ENCODE assay signal across 9 cellular contexts in genomic region chr17:76405967-76406647, GRCh38. TPM values are rescaled to one million over a fixed set of nuclear protein-coding genes. Genes with fewer than 3 reads are reported as not detected.
DNase-seq lines count a peak whose midpoint lies in the region; ATAC-seq, FAIRE-seq and TF ChIP-seq lines count a peak whose summit lies in the region.
"Had no signal": no experiment of that assay in that cellular context is flagged by ENCODE, and none has a peak within 500 bp of the region (broad histone marks: within the 10 kb centered on the region; RNA-seq: fewer than 3 reads in every experiment).

No MANE protein-coding gene starts in this region.

- TF ChIP-seq CTCF in BE2C (IDR thresholded peaks at IDR 0.05; ENCODE audit: low read depth, low read length) (no peak; the same call in 1 of the 2 replicates), OCI-LY7 (conservative IDR thresholded peaks at IDR 0.05; ENCODE audit: low read length) (no peak), heart right ventricle (IDR thresholded peaks at IDR 0.05) (no peak), WTC11 (IDR thresholded peaks at IDR 0.05) (no peak)

- H3K27ac Mint-ChIP-seq in WTC11: no peak overlapping the region

- H3K79me2 ChIP-seq in OCI-LY7 (ENCODE audit: insufficient read depth, low read depth, low read length): peaks cover 29% of the 10 kb centered on the region; the same call in 1 of the 2 replicates

- BruUV-seq in OCI-LY7 (replicated peaks; lab: Mats Ljungman, UMichigan): no TSS peak

- no peak overlapping the region for H3K4me3 ChIP-seq in BE2C (ENCODE audit: low read depth, low read length)
- H3K4me3 ChIP-seq in OCI-LY7 (ENCODE audit: low read depth, low read length, poor library complexity, severe bottlenecking): no peak overlapping the region
- H3K4me3 ChIP-seq in heart right ventricle: no peak overlapping the region

- H3K36me3 Mint-ChIP-seq in WTC11: peaks cover 32% of the 10 kb centered on the region

- peaks cover 23% of the 10 kb centered on the region for H3K4me1 ChIP-seq in BE2C
- H3K4me1 ChIP-seq in OCI-LY7 (ENCODE audit: insufficient read depth, low read length, poor library complexity, severe bottlenecking): peaks cover 44% of the 10 kb centered on the region
- H3K4me1 ChIP-seq in heart right ventricle: peaks cover 24 to 87% (median 43%) of the 10 kb centered on the region in 9 donors

- WGBS in heart right ventricle, 2 donors: 32 to 50% methylated on average over 16 of the region's 16 CpGs

- H3K27me3 Mint-ChIP-seq in WTC11 (ENCODE audit: low read depth): no peaks in the 10 kb centered on the region

- peak overlapping the region; percentile 52 for H3K4me2 ChIP-seq in OCI-LY7 (ENCODE audit: low read length)

- no peaks in the 10 kb centered on the region for H3K9me2 ChIP-seq in OCI-LY7 (ENCODE audit: insufficient read depth, low read length)

- H3K27ac ChIP-seq in OCI-LY7 (ENCODE audit: low read depth, low read length, poor library complexity, severe bottlenecking) (peak overlapping the region; percentile 15), heart right ventricle (peak overlapping the region; percentile 6 to 89 (median 66))

- ATAC-seq in heart right ventricle (peak; percentile 47 to 83 (median 76)), WTC11 (no peak)

- H3K4me3 Mint-ChIP-seq in WTC11: no peak overlapping the region

- peaks cover 9% of the 10 kb centered on the region; the same call in 1 of the 2 replicates for H4K20me1 ChIP-seq in OCI-LY7 (ENCODE audit: insufficient read depth, low read length)

- no peak for FAIRE-seq in frontal cortex (lab: Jason Lieb, UNC)

- intact Hi-C loops in OCI-LY7 (cut with micrococcal nuclease; ENCODE audit: unreplicated experiment) (loop anchor here (5.0 kb wide), 1 partner anchor 141 kb away; no protein-coding TSS in a partner anchor), heart right ventricle (cut with DNase I) (loop anchor here in 8 of 10 donors (5.0 to 10.0 kb wide), 6 partner anchors 46 to 301 kb away; partner anchors contain the start of genes RHBDF2 (in 3 of the 8), UBE2O (in 2 of the 8) and EXOC7 (in 1 of the 8))

- DNase-seq in BE2C (peak; percentile 93), NCI-H1092 treated with DMSO at 0.1 percent for 48 hours (lab: John Stamatoyannopoulos, UW) (peak; percentile 87), OCI-LY7 (ENCODE audit: low spot score) (peak; percentile 66), heart right ventricle (peak; percentile 81 to 84), WTC11 (ENCODE audit: low spot score) (no peak), HCEC 1CT (no peak), cerebellar nuclear complex (lab: John Stamatoyannopoulos, UW) (no peak), frontal cortex (ENCODE audit: low spot score in 2 of 2) (no peak)
- DNase-seq: NCI-H1048 had no signal

- no peak overlapping the region for H2AFZ ChIP-seq in OCI-LY7 (ENCODE audit: low read length)

- CTCF ChIA-PET in OCI-LY7 (lab: Charles Lee; ENCODE audit: unreplicated experiment) (interaction anchor here (0.9 to 1.0 kb wide), 2 partner anchors 53 to 97 kb away, joined by 4 to 7 read pairs; no protein-coding TSS in a partner anchor), WTC11 (lab: Charles Lee) (interaction anchor here (1.2 to 1.8 kb wide), 3 partner anchors 8 to 53 kb away, joined by 3 to 10 read pairs (median 4); partner anchors contain the start of gene PRPSAP1)

- no peaks in the 10 kb centered on the region for H3K9me3 Mint-ChIP-seq in WTC11

- H3K9me3 ChIP-seq in BE2C (no peaks in the 10 kb centered on the region), OCI-LY7 (ENCODE audit: low read length) (no peaks in the 10 kb centered on the region), heart right ventricle (no peaks in the 10 kb centered on the region)

- POLR2A ChIA-PET in OCI-LY7 (lab: Charles Lee): interaction anchor here (0.7 to 1.2 kb wide), 4 partner anchors 21 to 97 kb away, joined by 3 to 14 read pairs (median 4); no protein-coding TSS in a partner anchor
- POLR2A ChIA-PET in WTC11 (lab: Charles Lee): interaction anchor here (0.5 kb wide), 1 partner anchor 91 kb away, joined by 6 read pairs; no protein-coding TSS in a partner anchor

- H3K27me3 ChIP-seq in BE2C (no peaks in the 10 kb centered on the region), heart right ventricle (no peaks in the 10 kb centered on the region)

- peaks cover 43% of the 10 kb centered on the region for H3K36me3 ChIP-seq in BE2C
- H3K36me3 ChIP-seq in OCI-LY7 (ENCODE audit: insufficient read depth, low read length): peaks cover 62% of the 10 kb centered on the region
- H3K36me3 ChIP-seq in heart right ventricle: peaks cover 0 to 51% (median 4%) of the 10 kb centered on the region in 9 donors

- peaks cover 11% of the 10 kb centered on the region; the same call in 1 of the 2 replicates for H3K4me1 Mint-ChIP-seq in WTC11

TF ChIP-seq in WTC11, 78 proteins besides CTCF, POLR2A, EP300 and RAD21 (continues in another document):
- TF ChIP-seq CBFB (CRISPR knock-in tag; IDR thresholded peaks at IDR 0.05; ENCODE audit: low read depth) (no peak), ZNF423 (CRISPR knock-in tag; IDR thresholded peaks at IDR 0.05) (no peak), FOXJ3 (CRISPR knock-in tag; IDR thresholded peaks at IDR 0.05; ENCODE audit: borderline replicate concordance) (no peak), IRF2 (CRISPR knock-in tag; IDR thresholded peaks at IDR 0.05; ENCODE audit: borderline replicate concordance, low read depth) (no peak), ZMAT4 (CRISPR knock-in tag; IDR thresholded peaks at IDR 0.05) (no peak)
- TF ChIP-seq, protein P1, sequence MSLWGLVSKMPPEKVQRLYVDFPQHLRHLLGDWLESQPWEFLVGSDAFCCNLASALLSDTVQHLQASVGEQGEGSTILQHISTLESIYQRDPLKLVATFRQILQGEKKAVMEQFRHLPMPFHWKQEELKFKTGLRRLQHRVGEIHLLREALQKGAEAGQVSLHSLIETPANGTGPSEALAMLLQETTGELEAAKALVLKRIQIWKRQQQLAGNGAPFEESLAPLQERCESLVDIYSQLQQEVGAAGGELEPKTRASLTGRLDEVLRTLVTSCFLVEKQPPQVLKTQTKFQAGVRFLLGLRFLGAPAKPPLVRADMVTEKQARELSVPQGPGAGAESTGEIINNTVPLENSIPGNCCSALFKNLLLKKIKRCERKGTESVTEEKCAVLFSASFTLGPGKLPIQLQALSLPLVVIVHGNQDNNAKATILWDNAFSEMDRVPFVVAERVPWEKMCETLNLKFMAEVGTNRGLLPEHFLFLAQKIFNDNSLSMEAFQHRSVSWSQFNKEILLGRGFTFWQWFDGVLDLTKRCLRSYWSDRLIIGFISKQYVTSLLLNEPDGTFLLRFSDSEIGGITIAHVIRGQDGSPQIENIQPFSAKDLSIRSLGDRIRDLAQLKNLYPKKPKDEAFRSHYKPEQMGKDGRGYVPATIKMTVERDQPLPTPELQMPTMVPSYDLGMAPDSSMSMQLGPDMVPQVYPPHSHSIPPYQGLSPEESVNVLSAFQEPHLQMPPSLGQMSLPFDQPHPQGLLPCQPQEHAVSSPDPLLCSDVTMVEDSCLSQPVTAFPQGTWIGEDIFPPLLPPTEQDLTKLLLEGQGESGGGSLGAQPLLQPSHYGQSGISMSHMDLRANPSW (CRISPR knock-in tag; conservative IDR thresholded peaks at IDR 0.05; ENCODE audit: low read depth): no peak
- TF ChIP-seq, protein P2, sequence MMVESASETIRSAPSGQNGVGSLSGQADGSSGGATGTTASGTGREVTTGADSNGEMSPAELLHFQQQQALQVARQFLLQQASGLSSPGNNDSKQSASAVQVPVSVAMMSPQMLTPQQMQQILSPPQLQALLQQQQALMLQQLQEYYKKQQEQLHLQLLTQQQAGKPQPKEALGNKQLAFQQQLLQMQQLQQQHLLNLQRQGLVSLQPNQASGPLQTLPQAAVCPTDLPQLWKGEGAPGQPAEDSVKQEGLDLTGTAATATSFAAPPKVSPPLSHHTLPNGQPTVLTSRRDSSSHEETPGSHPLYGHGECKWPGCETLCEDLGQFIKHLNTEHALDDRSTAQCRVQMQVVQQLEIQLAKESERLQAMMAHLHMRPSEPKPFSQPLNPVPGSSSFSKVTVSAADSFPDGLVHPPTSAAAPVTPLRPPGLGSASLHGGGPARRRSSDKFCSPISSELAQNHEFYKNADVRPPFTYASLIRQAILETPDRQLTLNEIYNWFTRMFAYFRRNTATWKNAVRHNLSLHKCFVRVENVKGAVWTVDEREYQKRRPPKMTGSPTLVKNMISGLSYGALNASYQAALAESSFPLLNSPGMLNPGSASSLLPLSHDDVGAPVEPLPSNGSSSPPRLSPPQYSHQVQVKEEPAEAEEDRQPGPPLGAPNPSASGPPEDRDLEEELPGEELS (CRISPR knock-in tag; IDR thresholded peaks at IDR 0.05): no peak

RNA-seq across cellular contexts. Expression of gene SPHK1, which starts 21.7 kb away (rescaled TPM):
- polyA plus RNA-seq in BE2C (2012; ENCODE audit: insufficient read depth, insufficient read length, low read depth): 14.1 TPM
- 0.28 and 0.36 TPM in 2 replicates for total RNA-seq in OCI-LY7 (2014; rRNA removed; shearing (Covaris generic))
- total RNA-seq in OCI-LY7 (2022): 0.22 and 0.78 TPM in 2 replicates
- 10 to 100 TPM in 2 of 10 donors, 1 to 10 TPM in 8; 1.7 to 17.3 (median 3.2) TPM for total RNA-seq in heart right ventricle
- 10 to 100 TPM in 1 of 2 donors, 1 to 10 TPM in 1; 3.5 to 20.8 TPM for polyA plus RNA-seq in heart right ventricle
- total RNA-seq in WTC11 (2021): 2.5 to 2.9 TPM (median 2.8 TPM) in 3 replicates
- 1.6 TPM for total RNA-seq in frontal cortex

RNA-seq across cellular contexts. Expression of gene UBE2O, which starts 46.8 kb away (rescaled TPM):
- polyA plus RNA-seq in BE2C (2012; ENCODE audit: insufficient read depth, insufficient read length, low read depth): 117 TPM
- 43.4 and 55.1 TPM in 2 replicates for total RNA-seq in OCI-LY7 (2014; rRNA removed; shearing (Covaris generic))
- total RNA-seq in OCI-LY7 (2022): 71.0 and 79.6 TPM in 2 replicates
- 10 to 100 TPM; 31.0 to 39.0 (median 36.9) TPM for total RNA-seq in heart right ventricle
- 10 to 100 TPM in 1 of 2 donors, 1 to 10 TPM in 1; 9.1 to 22.5 TPM for polyA plus RNA-seq in heart right ventricle
- total RNA-seq in WTC11 (2021): 57.1 to 68.9 TPM (median 59.6 TPM) in 3 replicates
- total RNA-seq in frontal cortex: 37.5 TPM

RNA-seq across cellular contexts. Expression of gene PRPSAP1, which starts 52.4 kb away (rescaled TPM):
- polyA plus RNA-seq in BE2C (2012; ENCODE audit: insufficient read depth, insufficient read length, low read depth): 67.5 TPM
- total RNA-seq in OCI-LY7 (2014; rRNA removed; shearing (Covaris generic)): 52.6 and 53.3 TPM in 2 replicates
- 111 and 130 TPM in 2 replicates for total RNA-seq in OCI-LY7 (2022)
- total RNA-seq in heart right ventricle: 10 to 100 TPM; 27.6 to 43.7 (median 34.7) TPM
- polyA plus RNA-seq in heart right ventricle: 10 to 100 TPM; 26.4 to 30.5 TPM
- total RNA-seq in WTC11 (2021): 50.0 to 56.5 TPM (median 52.3 TPM) in 3 replicates
- 52.2 TPM for total RNA-seq in frontal cortex

Comparison
In these comparisons a context has a peak if more than half of its experiments do, and no peak if none do; other contexts are left out.
1. DNase-seq: peak in BE2C (single experiment), NCI-H1092 treated with DMSO at 0.1 percent for 48 hours (single experiment), OCI-LY7 (single experiment) and heart right ventricle (2 of 2); none in WTC11 (single experiment), HCEC 1CT (single experiment), cerebellar nuclear complex (0 of 2) and frontal cortex (0 of 2).